In genomic region chr5:129133553-129133952, GRCh38 we compare ENCODE assay signal across 34 cellular contexts.
"Had no signal": no experiment of that assay in that cellular context is flagged by ENCODE, and none has a peak within 500 bp of the region (broad histone marks: within the 10 kb centered on the region; RNA-seq: fewer than 3 reads in every experiment).

No MANE protein-coding gene starts in this region.

- H3K4me3 ChIP-seq: adrenal gland, ascending aorta, body of pancreas, breast epithelium, cardiac muscle cell had no signal

- DNase-seq: activated effector memory CD4-positive, alpha-beta T cell treated with anti-CD3 and anti-CD28 coated beads, Interleukin-2, amount 50 U/mL, for 16 hours; activated effector memory CD4-positive, alpha-beta T cell treated with Interleukin-2 at 50 U/mL for 16 hours; activated gamma-delta T cell; activated gamma-delta T cell treated with Interleukin-2 at 50 U/mL for 16 hours; activated naive CD4-positive, alpha-beta T cell; activated naive CD4-positive, alpha-beta T cell treated with anti-CD3 and anti-CD28 coated beads for 36 hours; activated naive CD4-positive, alpha-beta T cell treated with anti-CD3 and anti-CD28 coated beads, Interleukin-2, amount 10 ng/mL, durations not matched to agents 7 days and 5 days; activated naive CD4-positive, alpha-beta T cell treated with anti-CD3 and anti-CD28 coated beads, Interleukin-2, amount 50 U/mL, for 16 hours; activated naive CD4-positive, alpha-beta T cell treated with Interleukin-2 at 50 U/mL for 16 hours; activated naive CD8-positive, alpha-beta T cell treated with anti-CD3 and anti-CD28 coated beads for 36 hours; activated naive CD8-positive, alpha-beta T cell treated with anti-CD3 and anti-CD28 coated beads, Interleukin-2, amount 10 ng/mL, durations not matched to agents 7 days and 5 days; activated naive CD8-positive, alpha-beta T cell treated with anti-CD3 and anti-CD28 coated beads, Interleukin-2, amount 50 U/mL, for 24 hours; activated T-cell treated with anti-CD3 and anti-CD28 coated beads, Interleukin-2, amount 50 U/mL, for 1 hour; activated T-cell treated with anti-CD3 and anti-CD28 coated beads, Interleukin-2, amount 50 U/mL, for 24 hours; activated T-cell treated with anti-CD3 and anti-CD28 coated beads, Interleukin-2, amount 50 U/mL, for 4 hours; activated T-cell treated with anti-CD3 and anti-CD28 coated beads, Interleukin-2, amount 50 U/mL, for 48 hours; activated T-cell treated with anti-CD3 and anti-CD28 coated beads, Interleukin-2, amount 50 U/mL, for 72 hours; adrenal gland; amniotic stem cell; amygdala; anterior cingulate cortex; aorta; body of pancreas; brain microvascular endothelial cell; caudate nucleus; central memory CD4-positive, alpha-beta T cell; cerebellar nuclear complex had no signal

- H3K27me3 ChIP-seq: adrenal gland, ascending aorta, body of pancreas, brain microvascular endothelial cell, breast epithelium, cardiac muscle cell had no signal

- ATAC-seq: activated naive CD4-positive, alpha-beta T cell treated with anti-CD3 and anti-CD28 coated beads, Interleukin-2, amount 50 U/mL, for 72 hours; activated naive CD8-positive, alpha-beta T cell treated with anti-CD3 and anti-CD28 coated beads, Interleukin-2, amount 50 U/mL, for 24 hours; activated T-cell treated with anti-CD3 and anti-CD28 coated beads, Interleukin-2, amount 50 U/mL, for 4 hours; activated T-cell treated with anti-CD3 and anti-CD28 coated beads, Interleukin-2, amount 50 U/mL, for 72 hours; activated T-helper 17 cell treated with anti-CD3 and anti-CD28 coated beads, Interleukin-2, amount 50 U/mL, for 72 hours; body of pancreas had no signal

- FAIRE-seq: astrocyte, bronchial epithelial cell had no signal

- H3K36me3 ChIP-seq: adrenal gland, ascending aorta, brain microvascular endothelial cell, breast epithelium, cardiac muscle cell had no signal

- H3K9me3 ChIP-seq: adrenal gland, ascending aorta, body of pancreas had no signal

- H3K4me1 ChIP-seq: adrenal gland, ascending aorta, body of pancreas, breast epithelium had no signal

- H3K27ac ChIP-seq: adrenal gland, ascending aorta, body of pancreas, brain microvascular endothelial cell, breast epithelium, cardiac muscle cell had no signal
